8 cellular contexts compared by ENCODE assay signal in the genomic region with DNA sequence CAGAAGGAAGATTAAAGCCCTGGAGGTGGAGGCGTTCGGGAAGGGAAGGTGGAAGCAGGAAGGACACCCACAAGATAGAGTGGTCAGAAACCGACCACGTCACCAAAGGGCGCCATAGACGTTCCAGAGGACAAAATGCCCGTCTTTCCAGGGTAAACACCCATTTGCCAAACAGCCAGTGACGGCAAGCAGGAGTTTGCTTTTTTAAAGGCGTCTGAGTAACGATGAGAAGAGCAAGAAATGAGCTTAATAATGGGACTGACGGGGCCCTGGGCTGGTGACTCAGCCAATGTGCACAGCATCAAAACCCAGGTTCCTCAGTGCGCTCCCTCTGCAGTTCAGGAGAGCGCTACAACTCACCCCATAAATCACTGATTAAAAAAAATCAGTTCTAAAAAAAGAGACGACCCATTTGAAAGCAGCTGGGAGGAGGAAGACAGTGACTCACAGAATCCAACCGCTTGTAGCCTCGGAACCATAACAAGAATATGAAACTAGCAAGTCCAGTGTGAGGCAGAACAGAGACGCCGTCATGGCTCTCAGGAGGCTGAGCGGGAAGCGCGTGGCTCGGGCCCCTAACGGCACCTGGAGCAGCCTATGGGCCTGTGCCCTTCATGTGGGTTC. TPM values are rescaled to one million over a fixed set of nuclear protein-coding genes. Genes with fewer than 3 reads are reported as not detected.
DNase-seq lines count a peak whose midpoint lies in the region; ATAC-seq, FAIRE-seq and TF ChIP-seq lines count a peak whose summit lies in the region.

No MANE protein-coding gene starts in this region.

- CTCF ChIA-PET in HCT116 (lab: Charles Lee): no interaction called here

- H4K20me1 ChIP-seq in HCT116 (ENCODE audit: insufficient read depth): no peaks in the 10 kb centered on the region

- 42% methylated on average over 23 of the region's 23 CpGs for WGBS in suprapubic skin

- peak; percentile 81 for ATAC-seq in HCT116

- peak overlapping the region; percentile 55 for H3K27ac ChIP-seq in HCT116 (ENCODE audit: low read depth, low read length)
- H3K27ac ChIP-seq in angular gyrus (ENCODE audit: low read depth, low read length): peak overlapping the region; percentile 72
- H3K27ac ChIP-seq in kidney (ENCODE audit: low read depth in 2 of 2, low read length in 2 of 2): peak overlapping the region; percentile 42 to 43
- H3K27ac ChIP-seq in suprapubic skin: peak overlapping the region; percentile 65

- no TSS peak for BruUV-seq in HCT116 (replicated peaks; lab: Mats Ljungman, UMichigan)

- no peak for FAIRE-seq in kidney (lab: Jason Lieb, UNC)

- peak overlapping the region; percentile 70 for H3K4me2 ChIP-seq in HCT116 (ENCODE audit: low read length)

- H3K4me3 ChIP-seq in HCT116 (replicated peaks in 1 of 2; ENCODE audit: low read depth in 1 of 2, low read length in 2 of 2) (peak overlapping the region; percentile 46 to 54), kidney (ENCODE audit: low read length in 2 of 2) (peak overlapping the region; percentile 13 to 45), suprapubic skin (peak overlapping the region; percentile 27)

- TF ChIP-seq EP300 in suprapubic skin (IDR thresholded peaks at IDR 0.05): peak; percentile 24

- TF ChIP-seq POLR2A in HCT116 (IDR thresholded peaks at IDR 0.05; ENCODE audit: borderline replicate concordance, extremely low read depth, insufficient read depth, insufficient read length) (no peak), suprapubic skin (IDR thresholded peaks at IDR 0.05) (no peak), erythroblast (IDR thresholded peaks at IDR 0.05; ENCODE audit: low read length) (no peak)

- H3K9me3 ChIP-seq in HCT116 (ENCODE audit: control insufficient read depth in 1 of 2, insufficient read depth in 1 of 2, low read depth in 1 of 2, low read length in 2 of 2) (no peaks in the 10 kb centered on the region), kidney (ENCODE audit: control insufficient read depth in 1 of 2, low read length in 2 of 2) (no peaks in the 10 kb centered on the region), suprapubic skin (no peaks in the 10 kb centered on the region)

- TF ChIP-seq RAD21 in HCT116 (IDR thresholded peaks at IDR 0.05; ENCODE audit: low read depth): no peak

- H3K9me2 ChIP-seq in HCT116 (ENCODE audit: insufficient read depth): no peaks in the 10 kb centered on the region

- H3K9ac ChIP-seq in HCT116 (ENCODE audit: low read length) (peak overlapping the region; percentile 56), kidney (ENCODE audit: low read length in 2 of 2) (peak overlapping the region in 1 of 2 donors; percentile 17)

- H3K79me2 ChIP-seq in HCT116 (ENCODE audit: insufficient read depth, low read length): peaks cover 45% of the 10 kb centered on the region

- RAD21 ChIA-PET in HCT116 (lab: Charles Lee; ENCODE audit: low non-redundant PET in 1 of 2, low total read pairs in 2 of 2, uncharacterized antibody in 2 of 2, unreplicated experiment in 2 of 2): no interaction called here

- H2AFZ ChIP-seq in HCT116 (ENCODE audit: low read depth, low read length, poor library complexity, severe bottlenecking): no peak overlapping the region

- POLR2A ChIA-PET in HCT116 (lab: Charles Lee): no interaction called here

- H3K36me3 ChIP-seq in HCT116 (ENCODE audit: control insufficient read depth in 1 of 2, insufficient read depth in 2 of 2, low read length in 2 of 2) (no peaks in the 10 kb centered on the region), kidney (ENCODE audit: control insufficient read depth in 1 of 2, insufficient read depth in 2 of 2, low read length in 2 of 2) (no peaks in the 10 kb centered on the region), suprapubic skin (no peaks in the 10 kb centered on the region)

- H3K4me1 ChIP-seq in HCT116 (ENCODE audit: control insufficient read depth in 1 of 2, insufficient read depth in 2 of 2, low read length in 2 of 2) (peaks cover 2 to 14% of the 10 kb centered on the region in 2 experiments; a peak in 3 of 4 replicates), kidney (ENCODE audit: control insufficient read depth in 1 of 2, insufficient read depth in 1 of 2, low read depth in 1 of 2, low read length in 2 of 2) (peaks cover 29 to 41% of the 10 kb centered on the region in 2 donors), suprapubic skin (peaks cover 21% of the 10 kb centered on the region)

- DNase-seq in HCT116 (ENCODE audit: low read depth, low spot score) (peak; percentile 50), kidney (peak; percentile 60), suprapubic skin (ENCODE audit: low spot score in 2 of 2) (peak in 1 of 2 donors; percentile 76), erythroblast (lab: John Stamatoyannopoulos, UW) (no peak), Kasumi-1 (lab: John Stamatoyannopoulos, UW) (no peak), medulla oblongata (ENCODE audit: extremely low spot score) (no peak)
- DNase-seq in activated CD4-positive, alpha-beta T cell treated with anti-CD3 and anti-CD28 coated beads, Interleukin-2, amount 50 U/mL, for 48 hours: no peak

- H3K27me3 ChIP-seq in HCT116 (ENCODE audit: insufficient read depth, low read length): no peaks in the 10 kb centered on the region
- H3K27me3 ChIP-seq in suprapubic skin: no peaks in the 10 kb centered on the region

- no peak for TF ChIP-seq CTCF in HCT116 (IDR thresholded peaks at IDR 0.05 in 2 of 3, conservative IDR thresholded peaks at IDR 0.05 in 1 of 3; ENCODE audit: borderline replicate concordance in 1 of 3, insufficient read depth in 1 of 3, low read depth in 2 of 3, low read length in 2 of 3)
- TF ChIP-seq CTCF in kidney (IDR thresholded peaks at IDR 0.05; ENCODE audit: borderline replicate concordance, extremely low read depth, insufficient read depth): no peak
- TF ChIP-seq CTCF in suprapubic skin (IDR thresholded peaks at IDR 0.05): no peak

- intact Hi-C loops in HCT116 (cut with micrococcal nuclease): no loop called here
- intact Hi-C loops in kidney (cut with DNase I): no loop called here

TF ChIP-seq in HCT116, 20 proteins besides CTCF, POLR2A, EP300 and RAD21 (continues in another document):
- no peak for TF ChIP-seq ZNF274 (IDR thresholded peaks at IDR 0.05; ENCODE audit: low read depth, low read length)
- TF ChIP-seq FOSL1 (IDR thresholded peaks at IDR 0.05; ENCODE audit: low read depth): no peak
- TF ChIP-seq, protein P1, sequence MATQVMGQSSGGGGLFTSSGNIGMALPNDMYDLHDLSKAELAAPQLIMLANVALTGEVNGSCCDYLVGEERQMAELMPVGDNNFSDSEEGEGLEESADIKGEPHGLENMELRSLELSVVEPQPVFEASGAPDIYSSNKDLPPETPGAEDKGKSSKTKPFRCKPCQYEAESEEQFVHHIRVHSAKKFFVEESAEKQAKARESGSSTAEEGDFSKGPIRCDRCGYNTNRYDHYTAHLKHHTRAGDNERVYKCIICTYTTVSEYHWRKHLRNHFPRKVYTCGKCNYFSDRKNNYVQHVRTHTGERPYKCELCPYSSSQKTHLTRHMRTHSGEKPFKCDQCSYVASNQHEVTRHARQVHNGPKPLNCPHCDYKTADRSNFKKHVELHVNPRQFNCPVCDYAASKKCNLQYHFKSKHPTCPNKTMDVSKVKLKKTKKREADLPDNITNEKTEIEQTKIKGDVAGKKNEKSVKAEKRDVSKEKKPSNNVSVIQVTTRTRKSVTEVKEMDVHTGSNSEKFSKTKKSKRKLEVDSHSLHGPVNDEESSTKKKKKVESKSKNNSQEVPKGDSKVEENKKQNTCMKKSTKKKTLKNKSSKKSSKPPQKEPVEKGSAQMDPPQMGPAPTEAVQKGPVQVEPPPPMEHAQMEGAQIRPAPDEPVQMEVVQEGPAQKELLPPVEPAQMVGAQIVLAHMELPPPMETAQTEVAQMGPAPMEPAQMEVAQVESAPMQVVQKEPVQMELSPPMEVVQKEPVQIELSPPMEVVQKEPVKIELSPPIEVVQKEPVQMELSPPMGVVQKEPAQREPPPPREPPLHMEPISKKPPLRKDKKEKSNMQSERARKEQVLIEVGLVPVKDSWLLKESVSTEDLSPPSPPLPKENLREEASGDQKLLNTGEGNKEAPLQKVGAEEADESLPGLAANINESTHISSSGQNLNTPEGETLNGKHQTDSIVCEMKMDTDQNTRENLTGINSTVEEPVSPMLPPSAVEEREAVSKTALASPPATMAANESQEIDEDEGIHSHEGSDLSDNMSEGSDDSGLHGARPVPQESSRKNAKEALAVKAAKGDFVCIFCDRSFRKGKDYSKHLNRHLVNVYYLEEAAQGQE (IDR thresholded peaks at IDR 0.05; ENCODE audit: low read depth): no peak
- no peak for TF ChIP-seq EGR1 (IDR thresholded peaks at IDR 0.05; ENCODE audit: low read depth)
- TF ChIP-seq CBX3 (IDR thresholded peaks at IDR 0.05; ENCODE audit: low read depth): no peak
- TF ChIP-seq, protein P2, sequence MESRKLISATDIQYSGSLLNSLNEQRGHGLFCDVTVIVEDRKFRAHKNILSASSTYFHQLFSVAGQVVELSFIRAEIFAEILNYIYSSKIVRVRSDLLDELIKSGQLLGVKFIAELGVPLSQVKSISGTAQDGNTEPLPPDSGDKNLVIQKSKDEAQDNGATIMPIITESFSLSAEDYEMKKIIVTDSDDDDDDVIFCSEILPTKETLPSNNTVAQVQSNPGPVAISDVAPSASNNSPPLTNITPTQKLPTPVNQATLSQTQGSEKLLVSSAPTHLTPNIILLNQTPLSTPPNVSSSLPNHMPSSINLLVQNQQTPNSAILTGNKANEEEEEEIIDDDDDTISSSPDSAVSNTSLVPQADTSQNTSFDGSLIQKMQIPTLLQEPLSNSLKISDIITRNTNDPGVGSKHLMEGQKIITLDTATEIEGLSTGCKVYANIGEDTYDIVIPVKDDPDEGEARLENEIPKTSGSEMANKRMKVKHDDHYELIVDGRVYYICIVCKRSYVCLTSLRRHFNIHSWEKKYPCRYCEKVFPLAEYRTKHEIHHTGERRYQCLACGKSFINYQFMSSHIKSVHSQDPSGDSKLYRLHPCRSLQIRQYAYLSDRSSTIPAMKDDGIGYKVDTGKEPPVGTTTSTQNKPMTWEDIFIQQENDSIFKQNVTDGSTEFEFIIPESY (IDR thresholded peaks at IDR 0.05; ENCODE audit: extremely low read depth, insufficient replicate concordance, low read length): no peak
- TF ChIP-seq SRF (IDR thresholded peaks at IDR 0.05; ENCODE audit: low read depth): peak; percentile 42; the same call in 1 of the 2 replicates
- no peak for TF ChIP-seq ELF1 (IDR thresholded peaks at IDR 0.05; ENCODE audit: borderline replicate concordance, low read depth)
- TF ChIP-seq, protein P3, sequence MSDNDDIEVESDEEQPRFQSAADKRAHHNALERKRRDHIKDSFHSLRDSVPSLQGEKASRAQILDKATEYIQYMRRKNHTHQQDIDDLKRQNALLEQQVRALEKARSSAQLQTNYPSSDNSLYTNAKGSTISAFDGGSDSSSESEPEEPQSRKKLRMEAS (IDR thresholded peaks at IDR 0.05): no peak
- TF ChIP-seq TCF7L2 (IDR thresholded peaks at IDR 0.05; ENCODE audit: borderline replicate concordance, extremely low read depth, insufficient read depth, insufficient read length): no peak
- TF ChIP-seq CEBPB (IDR thresholded peaks at IDR 0.05; ENCODE audit: low read depth): no peak
- TF ChIP-seq ZFX (IDR thresholded peaks at IDR 0.05): no peak
- no peak for TF ChIP-seq SIN3A (IDR thresholded peaks at IDR 0.05; ENCODE audit: low read depth)

RNA-seq across cellular contexts. Expression of a gene that starts 5.9 kb away (rescaled TPM):
- total RNA-seq in HCT116 (2021; ENCODE audit: unreplicated experiment): 15.4 TPM
- polyA plus RNA-seq in HCT116 (2012): 9.4 and 10.6 TPM in 2 replicates
- 22.6 TPM for total RNA-seq in kidney
- 6.2 TPM for polyA plus RNA-seq in kidney (ENCODE audit: insufficient read depth, low read depth, low replicate concordance)
- total RNA-seq in suprapubic skin: 10 to 100 TPM in 3 of 4 donors, 1 to 10 TPM in 1; 6.7 to 23.3 (median 14.7) TPM

Comparison
In these comparisons a context has a peak if more than half of its experiments do, and no peak if none do; other contexts are left out.
1. DNase-seq: peak in HCT116 (single experiment) and kidney (single experiment); none in erythroblast (0 of 2), Kasumi-1 (0 of 2), activated CD4-positive, alpha-beta T cell treated with anti-CD3 and anti-CD28 coated beads, Interleukin-2, amount 50 U/mL, for 48 hours (0 of 2) and medulla oblongata (single experiment).
2. Peak in every context shown above with its lines, with median percentiles within 50 percentile points of each other: H3K27ac ChIP-seq and H3K4me3 ChIP-seq.